In genomic region chrX:54817220-54817820, GRCh38 we compare ENCODE assay signal across 27 cellular contexts. TPM values are rescaled to one million over a fixed set of nuclear protein-coding genes. Genes with fewer than 3 reads are reported as not detected.
DNase-seq lines count a peak whose midpoint lies in the region; ATAC-seq and TF ChIP-seq lines count a peak whose summit lies in the region.
"Had no signal": no experiment of that assay in that cellular context is flagged by ENCODE, and none has a peak within 500 bp of the region (broad histone marks: within the 10 kb centered on the region; RNA-seq: fewer than 3 reads in every experiment).

No MANE protein-coding gene starts in this region.

- no CpG with 5 or more reads among the region's 7 CpGs for WGBS in IMR-90 (ENCODE audit: extremely low coverage in 2 of 2, insufficient read length in 1 of 2), 2 experiments

- no peak overlapping the region for H2BK5ac ChIP-seq in IMR-90 (ENCODE audit: low read depth, low read length, poor library complexity, severe bottlenecking)

- H3K4me3 ChIP-seq in IMR-90 (ENCODE audit: insufficient read depth, low read depth, low read length): no peak overlapping the region
- H3K4me3 ChIP-seq: esophagus muscularis mucosa, gastrocnemius medialis, GM23338, left lung, thyroid gland had no signal

- H3K36me3 ChIP-seq in IMR-90 (ENCODE audit: control insufficient read depth, insufficient read depth, low read length): peaks cover 27% of the 10 kb centered on the region

- H2BK15ac ChIP-seq in IMR-90 (ENCODE audit: low read depth, low read length): no peak overlapping the region

- no peak overlapping the region for H2AFZ ChIP-seq in IMR-90 (replicated peaks; ENCODE audit: low read length, poor library complexity)
- H2AFZ ChIP-seq: GM23338 had no signal

- no peak overlapping the region for H4K91ac ChIP-seq in IMR-90 (ENCODE audit: insufficient read depth, low read depth, low read length)

- no peak for TF ChIP-seq RAD21 in IMR-90 (IDR thresholded peaks at IDR 0.05; ENCODE audit: low read length)

- no peak overlapping the region for H3K23ac ChIP-seq in IMR-90 (ENCODE audit: low read depth, low read length)

- no peak overlapping the region for H4K8ac ChIP-seq in IMR-90 (ENCODE audit: low read depth in 2 of 2, low read length in 2 of 2)

- peak overlapping the region in 4 of 5 experiments; percentile 55 to 71 (median 62) for H3K27ac Mint-ChIP-seq in brain
- H3K27ac Mint-ChIP-seq: activated B cell treated with CpG ODN at 0.5 μM for 24 hours; activated naive CD4-positive, alpha-beta T cell treated with anti-CD3 and anti-CD28 coated beads, Interleukin-2, amount 50 U/mL, for 24 hours; activated T-helper 17 cell treated with anti-CD3 and anti-CD28 coated beads, Interleukin-2, amount 50 U/mL, for 72 hours; CD8-positive, alpha-beta T cell; GM23338; immature natural killer cell had no signal

- no peak overlapping the region for H3K4ac ChIP-seq in IMR-90 (ENCODE audit: low read depth, low read length)

- dilution Hi-C loops in IMR-90 (cut with HindIII; ENCODE audit: low sequenced_read_pairs, unreplicated experiment): no loop called here

- no peak overlapping the region for H2BK20ac ChIP-seq in IMR-90 (ENCODE audit: low read depth, low read length)

- H3K36me3 Mint-ChIP-seq in brain: peaks cover 30% of the 10 kb centered on the region

- H3K4me1 Mint-ChIP-seq in brain: peaks cover 3% of the 10 kb centered on the region
- H3K4me1 Mint-ChIP-seq: activated naive CD4-positive, alpha-beta T cell treated with anti-CD3 and anti-CD28 coated beads, Interleukin-2, amount 50 U/mL, for 24 hours; activated T-helper 17 cell treated with anti-CD3 and anti-CD28 coated beads, Interleukin-2, amount 50 U/mL, for 72 hours; GM23338 had no signal

- no peak overlapping the region for H3K9ac ChIP-seq in IMR-90 (ENCODE audit: low read depth, low read length)

- H3K4me2 ChIP-seq in IMR-90 (ENCODE audit: low read depth, low read length): no peak overlapping the region
- H3K4me2 ChIP-seq: GM23338 had no signal

- peaks cover 0 to 18% (median 3%) of the 10 kb centered on the region in 5 experiments for H3K9me3 Mint-ChIP-seq in brain
- H3K9me3 Mint-ChIP-seq: activated B cell treated with CpG ODN at 0.5 μM for 24 hours; activated naive CD4-positive, alpha-beta T cell treated with anti-CD3 and anti-CD28 coated beads, Interleukin-2, amount 50 U/mL, for 24 hours; activated T-helper 17 cell treated with anti-CD3 and anti-CD28 coated beads, Interleukin-2, amount 50 U/mL, for 72 hours; CD8-positive, alpha-beta T cell; GM23338; naive thymus-derived CD8-positive, alpha-beta T cell had no signal

- H3K27me3 Mint-ChIP-seq in brain: peaks cover 3% of the 10 kb centered on the region
- H3K27me3 Mint-ChIP-seq: activated B cell treated with CpG ODN at 0.5 μM for 24 hours; activated naive CD4-positive, alpha-beta T cell treated with anti-CD3 and anti-CD28 coated beads, Interleukin-2, amount 50 U/mL, for 24 hours; activated T-helper 17 cell treated with anti-CD3 and anti-CD28 coated beads, Interleukin-2, amount 50 U/mL, for 72 hours; naive thymus-derived CD8-positive, alpha-beta T cell had no signal

- POLR2A ChIA-PET in IMR-90 (lab: Charles Lee; ENCODE audit: unreplicated experiment): no interaction called here

- TF ChIP-seq POLR2A in IMR-90 (IDR thresholded peaks at IDR 0.05; ENCODE audit: low read depth, low read length): no peak

- H3K79me1 ChIP-seq in IMR-90 (ENCODE audit: low read depth in 1 of 2, low read length in 2 of 2): peaks cover 5 to 9% of the 10 kb centered on the region in 2 experiments; a peak in 3 of 4 replicates

- no peak overlapping the region for H2BK120ac ChIP-seq in IMR-90 (ENCODE audit: low read depth, low read length)

- H3K27ac ChIP-seq in IMR-90 (ENCODE audit: insufficient read depth, low read length): no peak overlapping the region
- H3K27ac ChIP-seq: esophagus muscularis mucosa, gastrocnemius medialis, left lung, thyroid gland had no signal

- peak; percentile 24 for ATAC-seq in IMR-90 (ENCODE audit: low read depth)
- ATAC-seq in GM21529 (IDR thresholded peaks at IDR 0.05; ENCODE audit: unreplicated experiment): no peak
- ATAC-seq in HG03457 (IDR thresholded peaks at IDR 0.05; ENCODE audit: unreplicated experiment): no peak
- ATAC-seq: activated T-helper 17 cell treated with anti-CD3 and anti-CD28 coated beads, Interleukin-2, amount 50 U/mL, for 72 hours; CD8-positive, alpha-beta T cell; gastrocnemius medialis; left lung; sciatic nerve; stimulated activated naive CD8-positive, alpha-beta T cell treated with anti-CD3 and anti-CD28 coated beads, Interleukin-15, Interleukin-2, amounts not matched to agents 100 U/mL and 50 U/mL, for 24 hours had no signal

- CTCF ChIA-PET in IMR-90 (lab: Yijun Ruan, JAX): no interaction called here

- no peak overlapping the region for H2AK9ac ChIP-seq in IMR-90 (replicated peaks; ENCODE audit: low read depth, low read length, poor library complexity)

- H4K20me1 ChIP-seq in IMR-90 (ENCODE audit: insufficient read depth, low read length): peaks cover 12% of the 10 kb centered on the region; the same call in 1 of the 2 replicates

- H3K14ac ChIP-seq in IMR-90 (replicated peaks; ENCODE audit: low read depth, low read length): no peak overlapping the region

- H3K9me3 ChIP-seq in IMR-90 (ENCODE audit: control insufficient read depth, insufficient read depth, low read length): no peaks in the 10 kb centered on the region
- H3K9me3 ChIP-seq: esophagus muscularis mucosa, gastrocnemius medialis, left lung, thyroid gland had no signal

- intact Hi-C loops in IMR-90 (cut with micrococcal nuclease): no loop called here

- H3K4me1 ChIP-seq in IMR-90 (ENCODE audit: control insufficient read depth, insufficient read depth, low read length): no peaks in the 10 kb centered on the region
- H3K4me1 ChIP-seq: esophagus muscularis mucosa, gastrocnemius medialis, left lung, thyroid gland had no signal

- no peaks in the 10 kb centered on the region for H3K27me3 ChIP-seq in IMR-90 (ENCODE audit: control insufficient read depth, insufficient read depth, low read length)
- H3K27me3 ChIP-seq: esophagus muscularis mucosa, gastrocnemius medialis, left lung, thyroid gland had no signal

- in situ Hi-C loops in IMR-90 (cut with MboI; ENCODE audit: low sequenced_read_pairs): no loop called here

- H4K5ac ChIP-seq in IMR-90 (ENCODE audit: low read depth, low read length): no peak overlapping the region

- H3K4me3 Mint-ChIP-seq in brain: no peak overlapping the region
- H3K4me3 Mint-ChIP-seq: activated B cell treated with CpG ODN at 0.5 μM for 24 hours; activated naive CD4-positive, alpha-beta T cell treated with anti-CD3 and anti-CD28 coated beads, Interleukin-2, amount 50 U/mL, for 24 hours; activated T-helper 17 cell treated with anti-CD3 and anti-CD28 coated beads, Interleukin-2, amount 50 U/mL, for 72 hours; CD8-positive, alpha-beta T cell; GM23338; immature natural killer cell; naive thymus-derived CD8-positive, alpha-beta T cell had no signal

- H3K9me1 ChIP-seq in IMR-90 (ENCODE audit: insufficient read depth, low read length): peaks cover 3% of the 10 kb centered on the region; the same call in 1 of the 2 replicates

- H3K56ac ChIP-seq in IMR-90 (ENCODE audit: extremely low read depth, insufficient read depth, low read length): no peak overlapping the region

- no peak overlapping the region for H2AK5ac ChIP-seq in IMR-90 (ENCODE audit: low read depth, low read length)

- peak; percentile 5 for DNase-seq in EH (ENCODE audit: low read depth)
- DNase-seq in IMR-90: no peak
- DNase-seq in left kidney (ENCODE audit: low read depth, low spot score): peak; percentile 1
- DNase-seq in SW480 (ENCODE audit: low spot score): no peak
- DNase-seq: activated B cell treated with CpG ODN at 0.5 μM for 24 hours; activated CD4-positive, alpha-beta T cell treated with anti-CD3 and anti-CD28 coated beads, Interleukin-2, amount 50 U/mL, for 48 hours; activated CD8-positive, alpha-beta memory T cell treated with anti-CD3 and anti-CD28 coated beads, Interleukin-2, amount 50 U/mL, for 48 hours; CD8-positive, alpha-beta T cell; effector CD4-positive, alpha-beta T cell; gastrocnemius medialis; hippocampal formation; immature natural killer cell; KG1; left lung; naive thymus-derived CD8-positive, alpha-beta T cell; NCI-H1694; stimulated activated naive CD8-positive, alpha-beta T cell treated with anti-CD3 and anti-CD28 coated beads, Interleukin-15, Interleukin-2, amounts not matched to agents 100 U/mL and 50 U/mL, for 24 hours; thyroid gland had no signal

- no TSS peak for BruUV-seq in IMR-90 (replicated peaks; lab: Mats Ljungman, UMichigan)

- H3K18ac ChIP-seq in IMR-90 (ENCODE audit: low read depth, low read length): no peak overlapping the region

- TF ChIP-seq CTCF in IMR-90 (conservative IDR thresholded peaks at IDR 0.05; ENCODE audit: low read depth, low read length) (no peak), brain (conservative IDR thresholded peaks at IDR 0.05) (no peak)

TF ChIP-seq in IMR-90, 13 proteins besides CTCF, POLR2A, EP300 and RAD21 (continues in another document):
- no peak for TF ChIP-seq RFX5 (IDR thresholded peaks at IDR 0.05; ENCODE audit: low read depth, low read length)
- no peak for TF ChIP-seq MAFK (IDR thresholded peaks at IDR 0.05; ENCODE audit: low read depth, low read length)
- TF ChIP-seq MAZ (IDR thresholded peaks at IDR 0.05; ENCODE audit: borderline replicate concordance, low read depth, low read length): no peak
- no peak for TF ChIP-seq RCOR1 (IDR thresholded peaks at IDR 0.05; ENCODE audit: insufficient replicate concordance, low read length)
- TF ChIP-seq MXI1 (IDR thresholded peaks at IDR 0.05; ENCODE audit: borderline replicate concordance, low read depth, low read length): no peak
- TF ChIP-seq USF2 (IDR thresholded peaks at IDR 0.05; ENCODE audit: low read depth, low read length): no peak
- no peak for TF ChIP-seq CHD1 (IDR thresholded peaks at IDR 0.05; ENCODE audit: low read depth, low read length)
- TF ChIP-seq SMC3 (IDR thresholded peaks at IDR 0.05; ENCODE audit: low read depth, low read length): no peak

RNA-seq across cellular contexts. Expression of gene MAGED2, which starts 9.8 kb away (rescaled TPM):
- 279 and 341 TPM in 2 replicates for total RNA-seq in IMR-90 (2012; rRNA removed)
- 268 and 301 TPM in 2 replicates for polyA plus RNA-seq in IMR-90 (2012; rRNA removed)
- polyA plus RNA-seq in IMR-90 (2012; cell fraction: cytosol; rRNA removed): 245 and 256 TPM in 2 replicates
- 469 and 544 TPM in 2 replicates for polyA plus RNA-seq in IMR-90 (2012; cell fraction: nucleus; rRNA removed; ENCODE audit: low replicate concordance)
- polyA plus RNA-seq in brain (ENCODE audit: insufficient read depth, low read depth, low replicate concordance): 286 TPM

RNA-seq across cellular contexts. Expression of gene ITIH6, which starts 19.3 kb away (rescaled TPM):
- total RNA-seq in IMR-90 (2012; rRNA removed): not detected in 2 replicates
- not detected in 2 replicates for polyA plus RNA-seq in IMR-90 (2012; rRNA removed)
- polyA plus RNA-seq in IMR-90 (2012; cell fraction: cytosol; rRNA removed): not detected in 2 replicates
- not detected in 2 replicates for polyA plus RNA-seq in IMR-90 (2012; cell fraction: nucleus; rRNA removed; ENCODE audit: low replicate concordance)
- not detected for polyA plus RNA-seq in brain (ENCODE audit: insufficient read depth, low read depth, low replicate concordance)
- total RNA-seq: activated B cell treated with CpG ODN at 0.5 μM for 24 hours; activated T-helper 17 cell treated with anti-CD3 and anti-CD28 coated beads, Interleukin-2, amount 50 U/mL, for 72 hours; CD8-positive, alpha-beta T cell; cerebellum; gastrocnemius medialis; GM23338; left lung; naive thymus-derived CD8-positive, alpha-beta T cell; sciatic nerve; thyroid gland had no signal
- polyA plus RNA-seq: GM23338; immature natural killer cell; naive thymus-derived CD8-positive, alpha-beta T cell had no signal

Comparison
In these comparisons a context has a peak if more than half of its experiments do, and no peak if none do; other contexts are left out.
1. DNase-seq: peak in EH (single experiment) and left kidney (single experiment); none in IMR-90 (single experiment) and SW480 (single experiment).